Comparison of ENCODE assay signal across 9 cellular contexts in genomic region chr11:62603072-62603408, GRCh38. TPM values are rescaled to one million over a fixed set of nuclear protein-coding genes. Genes with fewer than 3 reads are reported as not detected.
DNase-seq lines count a peak whose midpoint lies in the region; ATAC-seq and TF ChIP-seq lines count a peak whose summit lies in the region.
"Had no signal": no experiment of that assay in that cellular context is flagged by ENCODE, and none has a peak within 500 bp of the region (broad histone marks: within the 10 kb centered on the region; RNA-seq: fewer than 3 reads in every experiment).

No MANE protein-coding gene starts in this region.

- H3K4me1 Mint-ChIP-seq in activated CD8-positive, alpha-beta memory T cell treated with anti-CD3 and anti-CD28 coated beads, Interleukin-2, amount 10 ng/mL, durations not matched to agents 7 days and 5 days = peaks cover 48% of the 10 kb centered on the region

- no peak for DNase-seq in activated CD8-positive, alpha-beta memory T cell treated with anti-CD3 and anti-CD28 coated beads, Interleukin-2, amount 10 ng/mL, durations not matched to agents 7 days and 5 days
- DNase-seq in activated CD8-positive, alpha-beta memory T cell treated with anti-CD3 and anti-CD28 coated beads, Interleukin-2, amount 50 U/mL, for 4 hours = no peak
- DNase-seq in astrocyte of the spinal cord (ENCODE audit: low read depth, low spot score) = no peak
- no peak for DNase-seq in lower leg skin (ENCODE audit: low spot score in 2 of 2)
- peak; percentile 23 for DNase-seq in testis
- no peak for DNase-seq in NCI-H1694 treated with DMSO at 0.1 percent for 48 hours (lab: John Stamatoyannopoulos, UW)
- DNase-seq in left colon = no peak
- DNase-seq: SJCRH30 had no signal

- CTCF ChIA-PET in activated CD8-positive, alpha-beta memory T cell treated with anti-CD3 and anti-CD28 coated beads, Interleukin-2, amount 10 ng/mL, durations not matched to agents 7 days and 5 days (lab: Charles Lee) = interaction anchor here (1.1 to 1.8 kb wide), 5 partner anchors 9 to 178 kb away, joined by 3 to 6 read pairs (median 5); partner anchors contain the start of gene TUT1

- no peaks in the 10 kb centered on the region for H3K9me3 ChIP-seq in testis
- H3K9me3 ChIP-seq: SJCRH30 had no signal

- no peaks in the 10 kb centered on the region for H3K27me3 ChIP-seq in testis
- H3K27me3 ChIP-seq: SJCRH30 had no signal

- intact Hi-C loops in lower leg skin (cut with DNase I; ENCODE audit: low total_unique reads) = no loop called here
- intact Hi-C loops in testis (cut with DNase I; ENCODE audit: low total_unique reads) = no loop called here
- intact Hi-C loops in left colon (cut with DNase I, micrococcal nuclease) = no loop called here

- in situ Hi-C loops in astrocyte of the spinal cord (cut with HindIII; ENCODE audit: low sequenced_read_pairs) = no loop called here

- WGBS in lower leg skin, 2 donors = 9 to 37% methylated on average over 13 of the region's 13 CpGs
- WGBS in testis, 2 donors = 23 to 38% methylated on average over 3 to 13 of the region's 13 CpGs

- no peaks in the 10 kb centered on the region for H3K9me3 Mint-ChIP-seq in activated CD8-positive, alpha-beta memory T cell treated with anti-CD3 and anti-CD28 coated beads, Interleukin-2, amount 10 ng/mL, durations not matched to agents 7 days and 5 days (ENCODE audit: low read depth)

- H3K4me1 ChIP-seq in testis = peaks cover 30% of the 10 kb centered on the region

- H3K27ac ChIP-seq in testis = peak overlapping the region; percentile 96 to 98
- H3K27ac ChIP-seq: SJCRH30 had no signal

- H3K36me3 ChIP-seq in testis (ENCODE audit: low read depth, missing control alignments) = no peaks in the 10 kb centered on the region

- peaks cover 53% of the 10 kb centered on the region for H3K36me3 Mint-ChIP-seq in activated CD8-positive, alpha-beta memory T cell treated with anti-CD3 and anti-CD28 coated beads, Interleukin-2, amount 10 ng/mL, durations not matched to agents 7 days and 5 days

- H3K4me3 Mint-ChIP-seq in activated CD8-positive, alpha-beta memory T cell treated with anti-CD3 and anti-CD28 coated beads, Interleukin-2, amount 10 ng/mL, durations not matched to agents 7 days and 5 days = peak overlapping the region; percentile 22

- TF ChIP-seq POLR2A in lower leg skin (IDR thresholded peaks at IDR 0.05) (no peak), testis (IDR thresholded peaks at IDR 0.05) (no peak)

- H3K27me3 Mint-ChIP-seq in activated CD8-positive, alpha-beta memory T cell treated with anti-CD3 and anti-CD28 coated beads, Interleukin-2, amount 10 ng/mL, durations not matched to agents 7 days and 5 days = no peaks in the 10 kb centered on the region

- ATAC-seq in activated CD8-positive, alpha-beta memory T cell treated with anti-CD3 and anti-CD28 coated beads, Interleukin-2, amount 10 ng/mL, durations not matched to agents 7 days and 5 days = no peak
- ATAC-seq in left colon (no peak), HG03097 (IDR thresholded peaks at IDR 0.05; ENCODE audit: low FRiP score, unreplicated experiment) (no peak)

- H3K27ac Mint-ChIP-seq in activated CD8-positive, alpha-beta memory T cell treated with anti-CD3 and anti-CD28 coated beads, Interleukin-2, amount 10 ng/mL, durations not matched to agents 7 days and 5 days = peak overlapping the region; percentile 24

- no peak for TF ChIP-seq CTCF in astrocyte of the spinal cord (IDR thresholded peaks at IDR 0.05; ENCODE audit: low read depth, low read length)
- no peak for TF ChIP-seq CTCF in lower leg skin (IDR thresholded peaks at IDR 0.05)
- TF ChIP-seq CTCF in testis (IDR thresholded peaks at IDR 0.05) = no peak

- H3K4me3 ChIP-seq in astrocyte of the spinal cord (ENCODE audit: low read depth, low read length) (peak overlapping the region; percentile 95), lower leg skin (ENCODE audit: low read depth, poor library complexity, severe bottlenecking) (peak overlapping the region; percentile 35), testis (peak overlapping the region; percentile 95 to 99)
- H3K4me3 ChIP-seq: SJCRH30 had no signal

RNA-seq across cellular contexts. Expression of gene MTA2, which starts 1.4 kb away (rescaled TPM):
- 100 to 1,000 TPM; 245 to 264 TPM for total RNA-seq in activated CD8-positive, alpha-beta memory T cell treated with anti-CD3 and anti-CD28 coated beads, Interleukin-2, amount 10 ng/mL, durations not matched to agents 7 days and 5 days
- total RNA-seq in lower leg skin (100 to 1,000 TPM in 2 of 4 donors, 10 to 100 TPM in 2; 91.3 to 139 (median 98.3) TPM), testis (100 to 1,000 TPM in 1 of 2 donors, 10 to 100 TPM in 1; 97.2 to 115 TPM), left colon (10 to 100 TPM; 84.5 to 96.6 TPM)
- polyA plus RNA-seq in testis (ENCODE audit: insufficient read depth, low read depth, low replicate concordance) = 87.6 TPM

RNA-seq across cellular contexts. Expression of gene EML3, which starts 9.5 kb away (rescaled TPM):
- total RNA-seq in activated CD8-positive, alpha-beta memory T cell treated with anti-CD3 and anti-CD28 coated beads, Interleukin-2, amount 10 ng/mL, durations not matched to agents 7 days and 5 days = 100 to 1,000 TPM; 132 to 133 TPM
- total RNA-seq in lower leg skin (10 to 100 TPM; 39.5 to 61.0 (median 42.9) TPM), testis (10 to 100 TPM; 39.3 to 57.8 TPM), left colon (10 to 100 TPM; 45.4 to 57.9 TPM)
- polyA plus RNA-seq in testis (ENCODE audit: insufficient read depth, low read depth, low replicate concordance) = 29.3 TPM

RNA-seq across cellular contexts. Expression of gene ROM1, which starts 10.0 kb away (rescaled TPM):
- 1 to 10 TPM; 1.1 to 1.5 TPM for total RNA-seq in activated CD8-positive, alpha-beta memory T cell treated with anti-CD3 and anti-CD28 coated beads, Interleukin-2, amount 10 ng/mL, durations not matched to agents 7 days and 5 days
- total RNA-seq in lower leg skin (1 to 10 TPM; 4.0 to 7.6 (median 6.5) TPM), testis (1 to 10 TPM; 6.1 to 9.7 TPM), left colon (1 to 10 TPM; 2.0 to 3.2 TPM)
- polyA plus RNA-seq in testis (ENCODE audit: insufficient read depth, low read depth, low replicate concordance) = 9.0 TPM

RNA-seq across cellular contexts. Expression of gene TUT1, which starts 11.7 kb away (rescaled TPM):
- total RNA-seq in activated CD8-positive, alpha-beta memory T cell treated with anti-CD3 and anti-CD28 coated beads, Interleukin-2, amount 10 ng/mL, durations not matched to agents 7 days and 5 days = 10 to 100 TPM; 24.7 to 29.6 TPM
- total RNA-seq in lower leg skin (10 to 100 TPM; 11.0 to 29.8 (median 15.8) TPM), testis (10 to 100 TPM; 24.3 to 30.0 TPM), left colon (10 to 100 TPM; 14.0 to 14.7 TPM)
- 25.0 TPM for polyA plus RNA-seq in testis (ENCODE audit: insufficient read depth, low read depth, low replicate concordance)

RNA-seq across cellular contexts. Expression of gene B3GAT3, which starts 18.7 kb away (rescaled TPM):
- total RNA-seq in activated CD8-positive, alpha-beta memory T cell treated with anti-CD3 and anti-CD28 coated beads, Interleukin-2, amount 10 ng/mL, durations not matched to agents 7 days and 5 days = 10 to 100 TPM; 64.5 to 69.7 TPM
- total RNA-seq in lower leg skin (10 to 100 TPM; 29.7 to 51.8 (median 35.2) TPM), testis (10 to 100 TPM; 66.4 to 69.2 TPM), left colon (10 to 100 TPM; 27.0 to 28.8 TPM)
- 36.6 TPM for polyA plus RNA-seq in testis (ENCODE audit: insufficient read depth, low read depth, low replicate concordance)

Comparison
In these comparisons a context has a peak if more than half of its experiments do, and no peak if none do; other contexts are left out.
1. H3K4me3 ChIP-seq: peak in every context shown above with its lines; median percentile 97 in testis; 95 in astrocyte of the spinal cord; 35 in lower leg skin.